In genomic region chr20:17896247-17896723, GRCh38 we compare ENCODE assay signal across 11 cellular contexts.
DNase-seq lines count a peak whose midpoint lies in the region; ATAC-seq and TF ChIP-seq lines count a peak whose summit lies in the region.
"Had no signal": no experiment of that assay in that cellular context is flagged by ENCODE, and none has a peak within 500 bp of the region (broad histone marks: within the 10 kb centered on the region; RNA-seq: fewer than 3 reads in every experiment).

No MANE protein-coding gene starts in this region.

- no peaks in the 10 kb centered on the region for H3K27me3 ChIP-seq in foreskin keratinocyte
- no peaks in the 10 kb centered on the region for H3K27me3 ChIP-seq in osteoblast (ENCODE audit: insufficient read depth, low read length)
- H3K27me3 ChIP-seq: cardiac muscle cell had no signal

- no peaks in the 10 kb centered on the region for H4K20me1 ChIP-seq in osteoblast (ENCODE audit: insufficient read depth, low read length)

- intact Hi-C loops in Right ventricle myocardium inferior (cut with DNase I) (loop anchor here (2.0 to 5.0 kb wide), 4 partner anchors 44 to 391 kb away; no protein-coding TSS in a partner anchor), cardiac septum (cut with DNase I) (loop anchor here (1.0 to 5.0 kb wide), 3 partner anchors 41 to 215 kb away; no protein-coding TSS in a partner anchor)

- H3K4me2 ChIP-seq in osteoblast (ENCODE audit: insufficient read depth, low read length) = peak overlapping the region; percentile 88

- no peaks in the 10 kb centered on the region for H3K79me2 ChIP-seq in osteoblast (ENCODE audit: insufficient read depth, low read length)

- ATAC-seq in Right ventricle myocardium inferior (peak; percentile 15), foreskin keratinocyte (no peak), HG02970 (IDR thresholded peaks at IDR 0.05; ENCODE audit: low FRiP score, unreplicated experiment) (no peak), HG03378 (IDR thresholded peaks at IDR 0.05; ENCODE audit: unreplicated experiment) (no peak), GM19324 (IDR thresholded peaks at IDR 0.05; ENCODE audit: low FRiP score, unreplicated experiment) (no peak), GM21515 (IDR thresholded peaks at IDR 0.05; ENCODE audit: unreplicated experiment) (no peak)

- no peak for DNase-seq in Right ventricle myocardium inferior (ENCODE audit: missing footprints)
- no peak for DNase-seq in cardiac septum (ENCODE audit: low spot score)
- no peak for DNase-seq in foreskin keratinocyte
- no peak for DNase-seq in osteoblast (ENCODE audit: insufficient read length, low spot score, missing footprints)
- DNase-seq: midbrain, NCI-H1436 treated with DMSO at 0.1 percent for 48 hours had no signal

- no peaks in the 10 kb centered on the region for H3K36me3 ChIP-seq in osteoblast (ENCODE audit: insufficient read depth, low read length)
- H3K36me3 ChIP-seq: cardiac muscle cell had no signal

- H3K4me1 ChIP-seq in foreskin keratinocyte (no peaks in the 10 kb centered on the region), osteoblast (ENCODE audit: insufficient read depth, low read length) (peaks cover 23% of the 10 kb centered on the region)

- H3K9me3 ChIP-seq in osteoblast (ENCODE audit: low read depth, low read length) = no peaks in the 10 kb centered on the region

- H3K27ac ChIP-seq in foreskin keratinocyte = peak overlapping the region; percentile 68
- peak overlapping the region; percentile 80 for H3K27ac ChIP-seq in osteoblast (ENCODE audit: low read depth, low read length)
- H3K27ac ChIP-seq: cardiac muscle cell had no signal

- peak overlapping the region; percentile 86 for H2AFZ ChIP-seq in osteoblast (ENCODE audit: low read length)

- peak overlapping the region; percentile 73 for H3K4me3 ChIP-seq in osteoblast (ENCODE audit: insufficient read depth, low read length)
- H3K4me3 ChIP-seq: cardiac muscle cell had no signal

- TF ChIP-seq CTCF in foreskin keratinocyte (conservative IDR thresholded peaks at IDR 0.05) (no peak), osteoblast (IDR thresholded peaks at IDR 0.05; ENCODE audit: extremely low read depth, low read depth, low read length) (no peak)
